9 cellular contexts compared by ENCODE assay signal in genomic region chr17:46190763-46191162, GRCh38. TPM values are rescaled to one million over a fixed set of nuclear protein-coding genes. Genes with fewer than 3 reads are reported as not detected.
A peak's percentile ranks its signal among the peaks of the same experiment; 100 is the strongest.
DNase-seq lines count a peak whose midpoint lies in the region; ATAC-seq and TF ChIP-seq lines count a peak whose summit lies in the region.
"Had no signal": no experiment of that assay in that cellular context is flagged by ENCODE, and none has a peak within 500 bp of the region (broad histone marks: within the 10 kb centered on the region; RNA-seq: fewer than 3 reads in every experiment).

No MANE protein-coding gene starts in this region.

- peak overlapping the region; percentile 91 for H3K9ac ChIP-seq in skeletal muscle satellite cell (ENCODE audit: low read depth, low read length)

- TF ChIP-seq CTCF in HEK293 (tag by site-specific recombination; IDR thresholded peaks at IDR 0.05) (no peak), WI38 (IDR thresholded peaks at IDR 0.05; ENCODE audit: low read depth, low read length) (no peak), fibroblast of the aortic adventitia (IDR thresholded peaks at IDR 0.05; ENCODE audit: insufficient read depth, low read length) (no peak)

- POLR2A ChIA-PET in HEK293 (lab: Yijun Ruan, JAX) = no interaction called here

- no peak overlapping the region for H3K27ac ChIP-seq in HEK293 (ENCODE audit: extremely low read depth, low read depth, low read length)

- H3K4me2 ChIP-seq in skeletal muscle satellite cell (ENCODE audit: low read length) = peak overlapping the region; percentile 89

- CTCF ChIA-PET in HEK293 (lab: Yijun Ruan, JAX) = no interaction called here

- H3K4me1 ChIP-seq in HEK293 (ENCODE audit: control insufficient read depth, insufficient read depth, low read length) (peaks cover 46% of the 10 kb centered on the region), skeletal muscle satellite cell (ENCODE audit: control insufficient read depth, insufficient read depth, low read length) (peaks cover 33% of the 10 kb centered on the region)

- H3K36me3 ChIP-seq in HEK293 (ENCODE audit: control insufficient read depth in 2 of 2, insufficient read depth in 1 of 2, low read length in 2 of 2) (peaks cover 0 to under 1% of the 10 kb centered on the region in 2 experiments; a peak in 1 of 3 replicates), skeletal muscle satellite cell (ENCODE audit: insufficient read depth, low read length) (no peaks in the 10 kb centered on the region)

- H3K27me3 ChIP-seq in skeletal muscle satellite cell (ENCODE audit: control insufficient read depth, insufficient read depth, low read length) = no peaks in the 10 kb centered on the region

- DNase-seq in fibroblast of the aortic adventitia (ENCODE audit: low read depth) (peak; percentile 52), DMS79 treated with DMSO at 0.1 percent for 48 hours (lab: John Stamatoyannopoulos, UW) (no peak)
- DNase-seq in stimulated activated CD4-positive, alpha-beta T cell treated with anti-CD3 and anti-CD28 coated beads, Interleukin-2, amount 100 ng/mL, for 48 hours = no peak
- DNase-seq: nucleus accumbens had no signal

- ATAC-seq in HG03280 (IDR thresholded peaks at IDR 0.05; ENCODE audit: unreplicated experiment) (no peak), GM21619 (IDR thresholded peaks at IDR 0.05; ENCODE audit: unreplicated experiment) (no peak)

- H3K9me3 ChIP-seq in HEK293 (ENCODE audit: control insufficient read depth, insufficient read depth, low read depth, low read length) = no peaks in the 10 kb centered on the region
- H3K9me3 ChIP-seq in skeletal muscle satellite cell (replicated peaks; ENCODE audit: low read length) = no peaks in the 10 kb centered on the region

- peak overlapping the region; percentile 87 for H3K4me3 ChIP-seq in HEK293 (ENCODE audit: low read depth, low read length)
- H3K4me3 ChIP-seq in WI38 (ENCODE audit: low read depth, low read length) = peak overlapping the region; percentile 93
- peak overlapping the region; percentile 86 for H3K4me3 ChIP-seq in fibroblast of the aortic adventitia (ENCODE audit: low read depth, low read length)
- H3K4me3 ChIP-seq in skeletal muscle satellite cell (ENCODE audit: low read length) = peak overlapping the region; percentile 77

TF ChIP-seq in HEK293, 187 proteins besides CTCF, POLR2A, EP300 and RAD21 (continues in another document):
- TF ChIP-seq ZNF585B (tag by site-specific recombination; IDR thresholded peaks at IDR 0.05) = no peak
- no peak for TF ChIP-seq PATZ1 (tag by site-specific recombination; IDR thresholded peaks at IDR 0.05)
- no peak for TF ChIP-seq ZNF280D (tag by site-specific recombination; IDR thresholded peaks at IDR 0.05)
- no peak for TF ChIP-seq ZNF133 (tag by site-specific recombination; IDR thresholded peaks at IDR 0.05)
- TF ChIP-seq ZNF184 (tag by site-specific recombination; IDR thresholded peaks at IDR 0.05) = 0 out of 2 replicates have a peak, but pooled peaks have one; percentile 37
- TF ChIP-seq ZBTB26 (tag by site-specific recombination; optimal IDR thresholded peaks at IDR 0.05) = no peak
- no peak for TF ChIP-seq SP3 (tag by site-specific recombination; IDR thresholded peaks at IDR 0.05)
- TF ChIP-seq ZNF596 (tag by site-specific recombination; IDR thresholded peaks at IDR 0.05) = no peak
- TF ChIP-seq ZNF266 (tag by site-specific recombination; IDR thresholded peaks at IDR 0.05; ENCODE audit: low read depth) = no peak
- TF ChIP-seq YY2 (tag by site-specific recombination; IDR thresholded peaks at IDR 0.05) = no peak
- TF ChIP-seq ZNF76 (tag by site-specific recombination; IDR thresholded peaks at IDR 0.05; ENCODE audit: borderline replicate concordance, low read depth) = no peak
- TF ChIP-seq PRDM6 (tag by site-specific recombination; IDR thresholded peaks at IDR 0.05) = peak; percentile 37; the same call in 1 of the 2 replicates
- TF ChIP-seq HOXD13 (CRISPR knock-in tag; IDR thresholded peaks at IDR 0.05; ENCODE audit: borderline replicate concordance) = no peak

RNA-seq across cellular contexts. Expression of gene KANSL1, which starts 2.5 kb away (rescaled TPM):
- total RNA-seq in fibroblast of the aortic adventitia (ENCODE audit: low replicate concordance) = 63.2 and 218 TPM in 2 replicates
- total RNA-seq in skeletal muscle satellite cell (2012; rRNA removed) = 34.7 and 35.5 TPM in 2 replicates
